19 cellular contexts compared by ENCODE assay signal in genomic region chr3:161672478-161672877, GRCh38.
"Had no signal": no experiment of that assay in that cellular context is flagged by ENCODE, and none has a peak within 500 bp of the region (broad histone marks: within the 10 kb centered on the region; RNA-seq: fewer than 3 reads in every experiment).

No MANE protein-coding gene starts in this region.

- H3K4me1 Mint-ChIP-seq: activated B cell treated with CpG ODN at 0.5 μM for 24 hours; naive thymus-derived CD4-positive, alpha-beta T cell; stimulated activated memory B cell treated with anti-CD40 and anti-IgM and Interleukin-4, amounts not matched to agents 10 μg/mL and 1 μg/mL and 100 μg/mL, for 72 hours had no signal

- H3K27ac ChIP-seq: cardiac muscle cell, foreskin keratinocyte, ovary, sigmoid colon, thoracic aorta had no signal

- DNase-seq: activated B cell treated with CpG ODN at 0.5 μM for 24 hours; activated CD4-positive, alpha-beta memory T cell treated with anti-CD3 and anti-CD28 coated beads for 36 hours; activated CD4-positive, alpha-beta T cell treated with anti-CD3 and anti-CD28 coated beads for 4 hours; activated T-cell treated with anti-CD3 and anti-CD28 coated beads for 4 hours; dermis blood vessel endothelial cell; effector memory CD4-positive, alpha-beta T cell; foreskin keratinocyte; hypothalamus; islet precursor cell; naive thymus-derived CD4-positive, alpha-beta T cell; ovary; sigmoid colon; stimulated activated CD4-positive, alpha-beta T cell treated with anti-CD3 and anti-CD28 coated beads, Interleukin-4, amount 100 ng/mL, for 24 hours had no signal

- ATAC-seq: foreskin keratinocyte; left lobe of liver; naive thymus-derived CD4-positive, alpha-beta T cell; stimulated activated memory B cell treated with anti-CD40 and anti-IgM and Interleukin-4, amounts not matched to agents 10 μg/mL and 1 μg/mL and 100 μg/mL, for 72 hours had no signal

- H3K4me3 ChIP-seq: cardiac muscle cell, ovary, sigmoid colon, thoracic aorta had no signal

- H3K4me1 ChIP-seq: foreskin keratinocyte, sigmoid colon had no signal

- H3K36me3 ChIP-seq: cardiac muscle cell, ovary, sigmoid colon, thoracic aorta had no signal

- H3K27me3 Mint-ChIP-seq: activated B cell treated with CpG ODN at 0.5 μM for 24 hours; activated CD4-positive, alpha-beta memory T cell treated with anti-CD3 and anti-CD28 coated beads for 36 hours; activated naive CD8-positive, alpha-beta T cell; stimulated activated memory B cell treated with anti-CD40 and anti-IgM and Interleukin-4, amounts not matched to agents 10 μg/mL and 1 μg/mL and 100 μg/mL, for 72 hours had no signal

- H3K9me3 ChIP-seq: ovary had no signal

- H3K36me3 Mint-ChIP-seq: activated CD4-positive, alpha-beta memory T cell treated with anti-CD3 and anti-CD28 coated beads for 36 hours; activated naive CD8-positive, alpha-beta T cell; naive thymus-derived CD4-positive, alpha-beta T cell; stimulated activated memory B cell treated with anti-CD40 and anti-IgM and Interleukin-4, amounts not matched to agents 10 μg/mL and 1 μg/mL and 100 μg/mL, for 72 hours had no signal

- H3K27me3 ChIP-seq: cardiac muscle cell, foreskin keratinocyte, ovary, sigmoid colon had no signal

- H3K27ac Mint-ChIP-seq: activated B cell treated with CpG ODN at 0.5 μM for 24 hours; activated CD4-positive, alpha-beta memory T cell treated with anti-CD3 and anti-CD28 coated beads for 36 hours; activated naive CD8-positive, alpha-beta T cell; naive thymus-derived CD4-positive, alpha-beta T cell; stimulated activated memory B cell treated with anti-CD40 and anti-IgM and Interleukin-4, amounts not matched to agents 10 μg/mL and 1 μg/mL and 100 μg/mL, for 72 hours; T-helper 2 cell treated with Interferon-gamma antibody and Interleukin-4, amounts not matched to agents 5 μg/mL and 100 μg/mL, for 36 hours had no signal

- H3K4me3 Mint-ChIP-seq: activated B cell treated with CpG ODN at 0.5 μM for 24 hours; activated CD4-positive, alpha-beta memory T cell treated with anti-CD3 and anti-CD28 coated beads for 36 hours; activated naive CD8-positive, alpha-beta T cell; naive thymus-derived CD4-positive, alpha-beta T cell; stimulated activated memory B cell treated with anti-CD40 and anti-IgM and Interleukin-4, amounts not matched to agents 10 μg/mL and 1 μg/mL and 100 μg/mL, for 72 hours; T-helper 2 cell treated with Interferon-gamma antibody and Interleukin-4, amounts not matched to agents 5 μg/mL and 100 μg/mL, for 36 hours had no signal
